ENCODE assay signal across 29 cellular contexts in the genomic region with DNA sequence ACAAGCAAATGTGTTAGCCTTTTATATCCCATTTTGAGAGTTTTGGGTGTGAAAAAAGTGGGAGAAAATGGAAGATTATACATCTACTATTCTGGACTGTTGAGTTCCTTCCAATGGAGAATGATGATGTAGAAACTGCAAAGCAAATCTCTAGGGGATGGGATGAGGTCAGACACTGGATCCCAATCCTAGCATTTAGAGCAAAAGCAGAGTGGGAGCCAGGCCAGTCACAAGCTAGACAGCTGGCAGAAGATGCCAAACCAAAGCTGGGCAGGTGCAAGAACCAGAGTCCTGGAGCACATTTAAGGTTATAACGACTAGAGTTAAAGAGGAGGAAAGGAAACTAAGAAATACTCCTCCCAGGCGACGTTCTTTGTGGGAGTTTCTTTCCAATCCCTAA.
"Had no signal": no experiment of that assay in that cellular context is flagged by ENCODE, and none has a peak within 500 bp of the region (broad histone marks: within the 10 kb centered on the region; RNA-seq: fewer than 3 reads in every experiment).

No MANE protein-coding gene starts in this region.

- H3K9me3 ChIP-seq: adrenal gland, body of pancreas, breast epithelium, SJCRH30 had no signal

- H3K27ac ChIP-seq: adrenal gland, body of pancreas, breast epithelium, PC-9, RWPE1, SJCRH30, SK-N-MC had no signal

- H3K4me1 Mint-ChIP-seq: activated CD4-positive, alpha-beta T cell treated with anti-CD3 and anti-CD28 coated beads for 36 hours; activated CD4-positive, alpha-beta T cell treated with anti-CD3 and anti-CD28 coated beads, Interleukin-2, amount 10 ng/mL, durations not matched to agents 7 days and 5 days had no signal

- H3K9me3 Mint-ChIP-seq: activated CD4-positive, alpha-beta T cell treated with anti-CD3 and anti-CD28 coated beads, Interleukin-2, amount 10 ng/mL, durations not matched to agents 7 days and 5 days; activated naive CD4-positive, alpha-beta T cell treated with anti-CD3 and anti-CD28 coated beads for 36 hours; activated T-cell treated with anti-CD3 and anti-CD28 coated beads, Interleukin-2, amount 50 U/mL, for 4 hours; activated T-helper 1 cell treated with anti-CD3 and anti-CD28 coated beads, Interleukin-12 subunit alpha, Interleukin-12 subunit beta, Interleukin-2, Interleukin-4 antibody, amounts not matched to agents 30 ng/mL and 10 ng/mL and 1 ng/mL, durations not matched to agents 14 hours and 24 hours and 36 hours; T-helper 2 cell treated with Interferon-gamma antibody and Interleukin-4, amounts not matched to agents 5 μg/mL and 100 μg/mL, for 36 hours had no signal

- H3K4me2 ChIP-seq: PC-9 had no signal

- H3K4me3 Mint-ChIP-seq: activated CD4-positive, alpha-beta T cell treated with anti-CD3 and anti-CD28 coated beads for 36 hours; activated CD4-positive, alpha-beta T cell treated with anti-CD3 and anti-CD28 coated beads, Interleukin-2, amount 10 ng/mL, durations not matched to agents 7 days and 5 days; activated naive CD4-positive, alpha-beta T cell treated with anti-CD3 and anti-CD28 coated beads for 36 hours; activated T-cell treated with anti-CD3 and anti-CD28 coated beads, Interleukin-2, amount 50 U/mL, for 4 hours; activated T-helper 1 cell treated with anti-CD3 and anti-CD28 coated beads, Interleukin-12 subunit alpha, Interleukin-12 subunit beta, Interleukin-2, Interleukin-4 antibody, amounts not matched to agents 30 ng/mL and 10 ng/mL and 1 ng/mL, durations not matched to agents 14 hours and 24 hours and 36 hours; T-helper 2 cell treated with Interferon-gamma antibody and Interleukin-4, amounts not matched to agents 5 μg/mL and 100 μg/mL, for 36 hours had no signal

- ATAC-seq: activated CD4-positive, alpha-beta T cell treated with anti-CD3 and anti-CD28 coated beads for 36 hours; activated CD4-positive, CD25-positive, alpha-beta regulatory T cell treated with anti-CD3 and anti-CD28 coated beads, Interleukin-2, amount 50 U/mL, for 24 hours; activated naive CD4-positive, alpha-beta T cell treated with anti-CD3 and anti-CD28 coated beads, Interleukin-2, amount 50 U/mL, for 72 hours; activated T-cell treated with anti-CD3 and anti-CD28 coated beads, Interleukin-2, amount 50 U/mL, for 4 hours; body of pancreas; K562 had no signal

- H3K27me3 Mint-ChIP-seq: activated CD4-positive, alpha-beta T cell treated with anti-CD3 and anti-CD28 coated beads, Interleukin-2, amount 10 ng/mL, durations not matched to agents 7 days and 5 days had no signal

- H3K4me1 ChIP-seq: adrenal gland, body of pancreas, breast epithelium, SJCRH30 had no signal

- H3K36me3 ChIP-seq: adrenal gland, breast epithelium, SJCRH30 had no signal

- H3K27me3 ChIP-seq: adrenal gland, body of pancreas, breast epithelium, SJCRH30 had no signal

- H2AFZ ChIP-seq: PC-9 had no signal

- DNase-seq: activated CD4-positive, alpha-beta T cell treated with anti-CD3 and anti-CD28 coated beads for 36 hours; activated CD4-positive, alpha-beta T cell treated with anti-CD3 and anti-CD28 coated beads, Interleukin-2, amount 10 ng/mL, durations not matched to agents 7 days and 5 days; activated CD4-positive, alpha-beta T cell treated with anti-CD3 and anti-CD28 coated beads, Interleukin-2, amount 50 U/mL, for 48 hours; activated CD8-positive, alpha-beta memory T cell treated with anti-CD3 and anti-CD28 coated beads, Interleukin-2, amount 50 U/mL, for 4 hours; activated gamma-delta T cell treated with Interleukin-2 at 50 U/mL for 16 hours; activated naive CD4-positive, alpha-beta T cell treated with anti-CD3 and anti-CD28 coated beads for 36 hours; activated T-cell treated with anti-CD3 and anti-CD28 coated beads for 4 hours; activated T-cell treated with anti-CD3 and anti-CD28 coated beads, Interleukin-2, amount 50 U/mL, for 4 hours; adrenal gland; body of pancreas; IMR-90; NCI-H1105; NCI-H1417 treated with DMSO at 0.1 percent for 48 hours; NCI-H187 treated with DMSO at 0.1 percent for 48 hours; NCI-H2081; NCI-H226; NCI-H446 treated with DMSO at 0.1 percent for 48 hours; NCI-H524; PC-9; SHP77; SJCRH30 had no signal

- H3K27ac Mint-ChIP-seq: activated CD4-positive, alpha-beta T cell treated with anti-CD3 and anti-CD28 coated beads for 36 hours; activated CD4-positive, alpha-beta T cell treated with anti-CD3 and anti-CD28 coated beads, Interleukin-2, amount 10 ng/mL, durations not matched to agents 7 days and 5 days; activated naive CD4-positive, alpha-beta T cell treated with anti-CD3 and anti-CD28 coated beads for 36 hours; activated naive CD4-positive, alpha-beta T cell treated with anti-CD3 and anti-CD28 coated beads, Interleukin-2, amount 50 U/mL, for 72 hours; activated T-helper 1 cell treated with anti-CD3 and anti-CD28 coated beads, Interleukin-12 subunit alpha, Interleukin-12 subunit beta, Interleukin-2, Interleukin-4 antibody, amounts not matched to agents 30 ng/mL and 10 ng/mL and 1 ng/mL, durations not matched to agents 14 hours and 24 hours and 36 hours; T-helper 2 cell treated with Interferon-gamma antibody and Interleukin-4, amounts not matched to agents 5 μg/mL and 100 μg/mL, for 36 hours had no signal

- H3K4me3 ChIP-seq: adrenal gland, body of pancreas, breast epithelium, K562, PC-9, SJCRH30, SK-N-MC had no signal

- H3K36me3 Mint-ChIP-seq: activated naive CD4-positive, alpha-beta T cell treated with anti-CD3 and anti-CD28 coated beads, Interleukin-2, amount 50 U/mL, for 72 hours had no signal
